Comparison of ENCODE assay signal across 9 cellular contexts in genomic region chr5:108360280-108360679, GRCh38.
"Had no signal": no experiment of that assay in that cellular context is flagged by ENCODE, and none has a peak within 500 bp of the region (broad histone marks: within the 10 kb centered on the region; RNA-seq: fewer than 3 reads in every experiment).

No MANE protein-coding gene starts in this region.

- H3K4me3 ChIP-seq: GM23248, HAP-1 had no signal

- ATAC-seq: HCT116 had no signal

- H3K27ac ChIP-seq: GM23248, KMS-11 had no signal

- H3K9me3 ChIP-seq: HAP-1 had no signal

- H3K9ac ChIP-seq: GM23248, KMS-11 had no signal

- H3K4me3 Mint-ChIP-seq: HFFc6 had no signal

- H3K9me3 Mint-ChIP-seq: HFFc6 had no signal

- DNase-seq: GM23248, GOT3, H7, HFFc6, IMR-90, KBM-7 had no signal

- H3K27ac Mint-ChIP-seq: HFFc6 had no signal
